8 cellular contexts compared by ENCODE assay signal in the genomic region with DNA sequence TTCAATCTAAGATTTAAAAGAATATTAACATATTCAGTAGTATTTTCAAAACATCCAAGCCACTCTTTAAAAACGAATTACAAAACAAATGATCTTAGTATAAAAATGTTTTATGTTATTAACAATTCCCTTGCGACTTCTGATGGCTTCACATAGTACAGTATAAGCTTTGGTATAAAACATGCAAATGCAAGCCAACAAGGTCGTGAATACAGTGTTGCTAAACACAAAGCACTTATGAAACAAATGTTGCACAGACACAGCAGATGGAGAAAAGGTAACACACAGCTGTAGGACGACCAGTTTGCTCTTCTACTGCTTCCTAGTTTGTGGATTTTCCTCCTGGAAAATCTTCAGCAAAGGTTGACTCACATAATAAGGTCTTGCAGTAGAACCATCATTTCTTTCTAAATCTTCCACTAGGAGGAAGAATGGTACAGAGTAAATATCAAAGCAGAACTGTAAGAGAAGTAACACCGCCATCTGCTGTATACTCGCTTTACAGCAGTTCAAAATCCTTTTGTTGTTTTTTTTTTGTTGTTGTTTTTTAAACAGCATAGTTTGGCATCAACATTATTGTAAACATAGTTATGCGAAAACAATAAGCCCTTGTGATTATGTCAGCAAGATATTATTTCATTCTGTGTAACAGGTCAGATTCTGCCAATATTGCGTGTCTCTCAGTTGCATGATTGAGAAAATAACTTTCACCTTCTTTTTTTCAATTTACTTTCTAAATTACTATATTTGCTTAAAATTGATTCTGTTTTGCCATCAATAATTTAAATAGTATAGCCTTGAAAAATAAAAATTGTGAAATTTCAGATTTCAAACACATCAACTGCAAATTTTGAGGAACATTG.
DNase-seq lines count a peak whose midpoint lies in the region; ATAC-seq and TF ChIP-seq lines count a peak whose summit lies in the region.

No MANE protein-coding gene starts in this region.

- ATAC-seq in GM19328 (IDR thresholded peaks at IDR 0.05; ENCODE audit: unreplicated experiment): peak; percentile 73
- peak; percentile 93 for ATAC-seq in HG03342 (IDR thresholded peaks at IDR 0.05; ENCODE audit: unreplicated experiment)

- no peaks in the 10 kb centered on the region for H3K36me3 Mint-ChIP-seq in chondrocyte (ENCODE audit: low read depth)

- peaks cover 16% of the 10 kb centered on the region for H3K27me3 Mint-ChIP-seq in chondrocyte (ENCODE audit: low read depth)

- H3K4me3 Mint-ChIP-seq in chondrocyte (ENCODE audit: unreplicated experiment): no peak overlapping the region

- peak; percentile 77 for DNase-seq in DMS53 (lab: John Stamatoyannopoulos, UW)
- DNase-seq in NCI-H526 (lab: John Stamatoyannopoulos, UW): peak; percentile 34 to 58
- no peak for DNase-seq in chondrocyte (ENCODE audit: low spot score)
- DNase-seq in medulla oblongata (ENCODE audit: extremely low spot score): peak; percentile 56
- no peak for DNase-seq in NK-92 (lab: John Stamatoyannopoulos, UW; ENCODE audit: unreplicated experiment)
- DNase-seq in activated CD4-positive, alpha-beta T cell treated with anti-CD3 and anti-CD28 coated beads, Interleukin-2, amount 50 U/mL, for 4 hours: no peak

- no peaks in the 10 kb centered on the region for H3K9me3 Mint-ChIP-seq in chondrocyte (ENCODE audit: low read depth)

- TF ChIP-seq CTCF in chondrocyte (IDR thresholded peaks at IDR 0.05): peak; percentile 96

- no peak overlapping the region for H3K27ac Mint-ChIP-seq in chondrocyte (ENCODE audit: unreplicated experiment)

- H3K4me1 Mint-ChIP-seq in chondrocyte (ENCODE audit: low read depth): no peaks in the 10 kb centered on the region

Comparison
In these comparisons a context has a peak if more than half of its experiments do, and no peak if none do; other contexts are left out.
1. DNase-seq: peak in DMS53 (single experiment), NCI-H526 (2 of 2) and medulla oblongata (single experiment); none in chondrocyte (single experiment), NK-92 (single experiment) and activated CD4-positive, alpha-beta T cell treated with anti-CD3 and anti-CD28 coated beads, Interleukin-2, amount 50 U/mL, for 4 hours (0 of 2).